37 cellular contexts compared by ENCODE assay signal in genomic region chr6:123659960-123660748, GRCh38. TPM values are rescaled to one million over a fixed set of nuclear protein-coding genes. Genes with fewer than 3 reads are reported as not detected.
"Had no signal": no experiment of that assay in that cellular context is flagged by ENCODE, and none has a peak within 500 bp of the region (broad histone marks: within the 10 kb centered on the region; RNA-seq: fewer than 3 reads in every experiment).

No MANE protein-coding gene starts in this region.

- H3K27ac Mint-ChIP-seq: activated CD4-positive, alpha-beta memory T cell treated with anti-CD3 and anti-CD28 coated beads for 36 hours; activated CD4-positive, alpha-beta T cell treated with anti-CD3 and anti-CD28 coated beads for 36 hours; activated CD4-positive, alpha-beta T cell treated with anti-CD3 and anti-CD28 coated beads, Interleukin-2, amount 10 ng/mL, durations not matched to agents 24 days and 14 days; activated CD8-positive, alpha-beta memory T cell treated with anti-CD3 and anti-CD28 coated beads, Interleukin-2, amount 10 ng/mL, durations not matched to agents 7 days and 5 days; activated CD8-positive, alpha-beta T cell treated with anti-CD3 and anti-CD28 coated beads, Interleukin-2, amount 10 ng/mL, durations not matched to agents 7 days and 5 days; activated naive CD4-positive, alpha-beta T cell treated with anti-CD3 and anti-CD28 coated beads for 36 hours; activated naive CD4-positive, alpha-beta T cell treated with anti-CD3 and anti-CD28 coated beads, Interleukin-2, amount 50 U/mL, for 24 hours; activated naive CD8-positive, alpha-beta T cell treated with anti-CD3 and anti-CD28 coated beads for 36 hours; activated naive CD8-positive, alpha-beta T cell treated with anti-CD3 and anti-CD28 coated beads, Interleukin-2, amount 50 U/mL, for 24 hours; activated T-helper 1 cell treated with anti-CD3 and anti-CD28 coated beads, Interleukin-12 subunit alpha, Interleukin-12 subunit beta, Interleukin-2, Interleukin-4 antibody, amounts not matched to agents 30 ng/mL and 10 ng/mL and 1 ng/mL, durations not matched to agents 14 hours and 24 hours and 36 hours; activated T-helper 2 cell treated with anti-CD3 and anti-CD28 coated beads, Interferon-gamma antibody, Interleukin-2, Interleukin-4, amounts not matched to agents 10 μg/mL and 5 μg/mL and 100 μg/mL, durations not matched to agents 14 hours and 24 hours and 36 hours; T-helper 17 cell; T-helper 2 cell treated with Interferon-gamma antibody and Interleukin-4, amounts not matched to agents 5 μg/mL and 100 μg/mL, for 36 hours had no signal

- H3K9me3 ChIP-seq: adrenal gland, body of pancreas, esophagus squamous epithelium had no signal

- H3K36me3 ChIP-seq: adrenal gland, esophagus squamous epithelium had no signal

- H3K9me3 Mint-ChIP-seq: activated CD4-positive, alpha-beta memory T cell treated with anti-CD3 and anti-CD28 coated beads for 36 hours; activated CD4-positive, alpha-beta T cell treated with anti-CD3 and anti-CD28 coated beads, Interleukin-2, amount 10 ng/mL, durations not matched to agents 24 days and 14 days; activated naive CD4-positive, alpha-beta T cell treated with anti-CD3 and anti-CD28 coated beads for 36 hours; activated naive CD4-positive, alpha-beta T cell treated with anti-CD3 and anti-CD28 coated beads, Interleukin-2, amount 50 U/mL, for 24 hours; activated naive CD8-positive, alpha-beta T cell treated with anti-CD3 and anti-CD28 coated beads for 36 hours; activated naive CD8-positive, alpha-beta T cell treated with anti-CD3 and anti-CD28 coated beads, Interleukin-2, amount 50 U/mL, for 24 hours; activated T-helper 1 cell treated with anti-CD3 and anti-CD28 coated beads, Interleukin-12 subunit alpha, Interleukin-12 subunit beta, Interleukin-2, Interleukin-4 antibody, amounts not matched to agents 30 ng/mL and 10 ng/mL and 1 ng/mL, durations not matched to agents 14 hours and 24 hours and 36 hours; activated T-helper 2 cell treated with anti-CD3 and anti-CD28 coated beads, Interferon-gamma antibody, Interleukin-2, Interleukin-4, amounts not matched to agents 10 μg/mL and 5 μg/mL and 100 μg/mL, durations not matched to agents 14 hours and 24 hours and 36 hours; T-helper 2 cell treated with Interferon-gamma antibody and Interleukin-4, amounts not matched to agents 5 μg/mL and 100 μg/mL, for 36 hours had no signal

- ATAC-seq: activated CD4-positive, alpha-beta T cell treated with anti-CD3 and anti-CD28 coated beads for 36 hours; activated CD8-positive, alpha-beta memory T cell treated with anti-CD3 and anti-CD28 coated beads, Interleukin-2, amount 10 ng/mL, durations not matched to agents 7 days and 5 days; activated CD8-positive, alpha-beta T cell treated with anti-CD3 and anti-CD28 coated beads, Interleukin-2, amount 10 ng/mL, durations not matched to agents 7 days and 5 days; activated naive CD8-positive, alpha-beta T cell treated with anti-CD3 and anti-CD28 coated beads, Interleukin-2, amount 50 U/mL, for 24 hours; body of pancreas; T-helper 17 cell had no signal

- H3K4me1 Mint-ChIP-seq: activated CD4-positive, alpha-beta T cell treated with anti-CD3 and anti-CD28 coated beads for 36 hours; activated naive CD4-positive, alpha-beta T cell treated with anti-CD3 and anti-CD28 coated beads, Interleukin-2, amount 50 U/mL, for 24 hours; activated naive CD8-positive, alpha-beta T cell treated with anti-CD3 and anti-CD28 coated beads for 36 hours; activated naive CD8-positive, alpha-beta T cell treated with anti-CD3 and anti-CD28 coated beads, Interleukin-2, amount 50 U/mL, for 24 hours; T-helper 17 cell had no signal

- H3K36me3 Mint-ChIP-seq: activated CD4-positive, alpha-beta memory T cell treated with anti-CD3 and anti-CD28 coated beads for 36 hours; activated CD8-positive, alpha-beta memory T cell treated with anti-CD3 and anti-CD28 coated beads, Interleukin-2, amount 10 ng/mL, durations not matched to agents 7 days and 5 days; activated naive CD4-positive, alpha-beta T cell treated with anti-CD3 and anti-CD28 coated beads, Interleukin-2, amount 50 U/mL, for 24 hours; activated naive CD8-positive, alpha-beta T cell treated with anti-CD3 and anti-CD28 coated beads for 36 hours had no signal

- DNase-seq: activated CD4-positive, alpha-beta memory T cell treated with anti-CD3 and anti-CD28 coated beads for 36 hours; activated CD4-positive, alpha-beta T cell treated with anti-CD3 and anti-CD28 coated beads for 36 hours; activated CD4-positive, alpha-beta T cell treated with anti-CD3 and anti-CD28 coated beads, Interleukin-2, amount 10 ng/mL, durations not matched to agents 24 days and 14 days; activated CD4-positive, CD25-positive, alpha-beta regulatory T cell; activated CD4-positive, CD25-positive, alpha-beta regulatory T cell treated with anti-CD3 and anti-CD28 coated beads, Interleukin-2, amount 50 U/mL, for 72 hours; activated CD8-positive, alpha-beta memory T cell treated with anti-CD3 and anti-CD28 coated beads, Interleukin-2, amount 10 ng/mL, durations not matched to agents 7 days and 5 days; activated CD8-positive, alpha-beta memory T cell treated with anti-CD3 and anti-CD28 coated beads, Interleukin-2, amount 50 U/mL, for 4 hours; activated CD8-positive, alpha-beta T cell treated with anti-CD3 and anti-CD28 coated beads, Interleukin-2, amount 10 ng/mL, durations not matched to agents 7 days and 5 days; activated effector memory CD4-positive, alpha-beta T cell treated with anti-CD3 and anti-CD28 coated beads, Interleukin-2, amount 50 U/mL, for 16 hours; activated naive CD4-positive, alpha-beta T cell treated with anti-CD3 and anti-CD28 coated beads for 36 hours; activated naive CD8-positive, alpha-beta T cell treated with anti-CD3 and anti-CD28 coated beads for 36 hours; activated naive CD8-positive, alpha-beta T cell treated with anti-CD3 and anti-CD28 coated beads, Interleukin-2, amount 50 U/mL, for 24 hours; activated T-cell treated with anti-CD3 and anti-CD28 coated beads, Interleukin-2, amount 50 U/mL, for 1 hour; activated T-cell treated with anti-CD3 and anti-CD28 coated beads, Interleukin-2, amount 50 U/mL, for 48 hours; adrenal gland; amygdala; aorta; body of pancreas; caudate nucleus; cortex of kidney; effector CD8-positive, alpha-beta T cell; esophagus squamous epithelium; foreskin melanocyte; T-helper 1 cell; T-helper 17 cell; T1000 had no signal

- H3K27ac ChIP-seq: adrenal gland, body of pancreas, epithelial cell of prostate, esophagus squamous epithelium had no signal

- H3K27me3 ChIP-seq: adrenal gland, body of pancreas, esophagus squamous epithelium had no signal

- H3K4me3 Mint-ChIP-seq: activated CD4-positive, alpha-beta memory T cell treated with anti-CD3 and anti-CD28 coated beads for 36 hours; activated CD4-positive, alpha-beta T cell treated with anti-CD3 and anti-CD28 coated beads for 36 hours; activated CD4-positive, alpha-beta T cell treated with anti-CD3 and anti-CD28 coated beads, Interleukin-2, amount 10 ng/mL, durations not matched to agents 24 days and 14 days; activated CD8-positive, alpha-beta memory T cell treated with anti-CD3 and anti-CD28 coated beads, Interleukin-2, amount 10 ng/mL, durations not matched to agents 7 days and 5 days; activated CD8-positive, alpha-beta T cell treated with anti-CD3 and anti-CD28 coated beads, Interleukin-2, amount 10 ng/mL, durations not matched to agents 7 days and 5 days; activated naive CD4-positive, alpha-beta T cell treated with anti-CD3 and anti-CD28 coated beads for 36 hours; activated naive CD4-positive, alpha-beta T cell treated with anti-CD3 and anti-CD28 coated beads, Interleukin-2, amount 50 U/mL, for 24 hours; activated naive CD8-positive, alpha-beta T cell treated with anti-CD3 and anti-CD28 coated beads for 36 hours; activated naive CD8-positive, alpha-beta T cell treated with anti-CD3 and anti-CD28 coated beads, Interleukin-2, amount 50 U/mL, for 24 hours; activated T-helper 1 cell treated with anti-CD3 and anti-CD28 coated beads, Interleukin-12 subunit alpha, Interleukin-12 subunit beta, Interleukin-2, Interleukin-4 antibody, amounts not matched to agents 30 ng/mL and 10 ng/mL and 1 ng/mL, durations not matched to agents 14 hours and 24 hours and 36 hours; T-helper 17 cell; T-helper 2 cell treated with Interferon-gamma antibody and Interleukin-4, amounts not matched to agents 5 μg/mL and 100 μg/mL, for 36 hours had no signal

- H3K4me1 ChIP-seq: body of pancreas, esophagus squamous epithelium had no signal

- H3K4me3 ChIP-seq: adrenal gland, body of pancreas, esophagus squamous epithelium had no signal

RNA-seq across cellular contexts. Expression of gene TRDN, which starts 23.4 kb away (rescaled TPM):
- total RNA-seq: activated CD4-positive, alpha-beta memory T cell treated with anti-CD3 and anti-CD28 coated beads for 36 hours; activated CD4-positive, alpha-beta T cell treated with anti-CD3 and anti-CD28 coated beads for 36 hours; activated CD4-positive, alpha-beta T cell treated with anti-CD3 and anti-CD28 coated beads, Interleukin-2, amount 10 ng/mL, durations not matched to agents 24 days and 14 days; activated CD8-positive, alpha-beta memory T cell treated with anti-CD3 and anti-CD28 coated beads for 36 hours; activated CD8-positive, alpha-beta memory T cell treated with anti-CD3 and anti-CD28 coated beads, Interleukin-2, amount 10 ng/mL, durations not matched to agents 7 days and 5 days; activated CD8-positive, alpha-beta T cell treated with anti-CD3 and anti-CD28 coated beads, Interleukin-2, amount 10 ng/mL, durations not matched to agents 7 days and 5 days; activated naive CD4-positive, alpha-beta T cell treated with anti-CD3 and anti-CD28 coated beads for 36 hours; activated naive CD8-positive, alpha-beta T cell treated with anti-CD3 and anti-CD28 coated beads for 36 hours; activated T-helper 1 cell treated with anti-CD3 and anti-CD28 coated beads, Interleukin-12 subunit alpha, Interleukin-12 subunit beta, Interleukin-2, Interleukin-4 antibody, amounts not matched to agents 30 ng/mL and 10 ng/mL and 1 ng/mL, durations not matched to agents 14 hours and 24 hours and 36 hours; activated T-helper 2 cell treated with anti-CD3 and anti-CD28 coated beads, Interferon-gamma antibody, Interleukin-2, Interleukin-4, amounts not matched to agents 10 μg/mL and 5 μg/mL and 100 μg/mL, durations not matched to agents 14 hours and 24 hours and 36 hours; body of pancreas; chondrocyte; dermis microvascular lymphatic vessel endothelial cell; endothelial cell of umbilical vein; esophagus squamous epithelium; fibroblast of lung; fibroblast of villous mesenchyme; T-helper 17 cell had no signal
- polyA plus RNA-seq: endothelial cell of umbilical vein, fibroblast of lung had no signal
